In genomic region chr6:37160922-37161778, GRCh38 we compare ENCODE assay signal across 10 cellular contexts. TPM values are rescaled to one million over a fixed set of nuclear protein-coding genes. Genes with fewer than 3 reads are reported as not detected.
DNase-seq lines count a peak whose midpoint lies in the region; ATAC-seq and TF ChIP-seq lines count a peak whose summit lies in the region.
"Had no signal": no experiment of that assay in that cellular context is flagged by ENCODE, and none has a peak within 500 bp of the region (broad histone marks: within the 10 kb centered on the region; RNA-seq: fewer than 3 reads in every experiment).

No MANE protein-coding gene starts in this region.

- peak overlapping the region; percentile 26 for H3K27ac ChIP-seq in PC-3 (ENCODE audit: low read length)
- H3K27ac ChIP-seq in hepatocyte = peak overlapping the region; percentile 78

- peak; percentile 45 for DNase-seq in AG20443 (ENCODE audit: low spot score)
- DNase-seq in PC-3 = peak; percentile 54
- peak; percentile 32 for DNase-seq in hepatocyte (ENCODE audit: low spot score)
- no peak for DNase-seq in NCI-H774 (lab: John Stamatoyannopoulos, UW)
- DNase-seq in stimulated activated CD4-positive, alpha-beta T cell treated with anti-CD3 and anti-CD28 coated beads, Interleukin-2, amount 100 ng/mL, for 24 hours = no peak
- DNase-seq in DMS 273 treated with DMSO at 0.1 percent for 48 hours (lab: John Stamatoyannopoulos, UW) = no peak
- DNase-seq in nephron progenitor cell = no peak
- DNase-seq: activated naive CD4-positive, alpha-beta T cell treated with anti-CD3 and anti-CD28 coated beads, Interleukin-2, amount 10 ng/mL, durations not matched to agents 7 days and 5 days had no signal

- H3F3A ChIP-seq in PC-3 (ENCODE audit: low read length, unreplicated experiment) = no peaks in the 10 kb centered on the region

- intact Hi-C loops in PC-3 (cut with micrococcal nuclease) = no loop called here

- H3K4me1 ChIP-seq in PC-3 (ENCODE audit: insufficient read depth, low read length) (peaks cover 12% of the 10 kb centered on the region), hepatocyte (ENCODE audit: insufficient read depth) (peaks cover 12% of the 10 kb centered on the region)

- no peaks in the 10 kb centered on the region for H3K36me3 ChIP-seq in PC-3 (ENCODE audit: low read depth, low read length)
- no peaks in the 10 kb centered on the region for H3K36me3 ChIP-seq in hepatocyte (replicated peaks; ENCODE audit: insufficient read depth, low read depth)

- POLR2A ChIA-PET in PC-3 (lab: Charles Lee; ENCODE audit: unreplicated experiment) = interaction anchor here (0.6 to 1.3 kb wide), 5 partner anchors 8 to 59 kb away, joined by 3 to 9 read pairs (median 4); partner anchors contain the start of gene PIM1

- H3K27me3 Mint-ChIP-seq in nephron progenitor cell (ENCODE audit: low read depth, poor library complexity) = peaks cover 8% of the 10 kb centered on the region
- H3K27me3 Mint-ChIP-seq: activated naive CD4-positive, alpha-beta T cell treated with anti-CD3 and anti-CD28 coated beads, Interleukin-2, amount 10 ng/mL, durations not matched to agents 7 days and 5 days had no signal

- ATAC-seq in GM21786 (IDR thresholded peaks at IDR 0.05; ENCODE audit: unreplicated experiment) = peak; percentile 71
- peak; percentile 94 for ATAC-seq in PC-3
- ATAC-seq: stimulated activated effector memory CD8-positive, alpha-beta T cell treated with anti-CD3 and anti-CD28 coated beads, Interleukin-12 subunit alpha, Interleukin-12 subunit beta, amount 100 ng/mL, for 72 hours had no signal

- no peak for TF ChIP-seq CTCF in PC-3 (conservative IDR thresholded peaks at IDR 0.05; ENCODE audit: low read depth, low read length)
- no peak for TF ChIP-seq CTCF in hepatocyte (IDR thresholded peaks at IDR 0.05; ENCODE audit: poor library complexity)
- no peak for TF ChIP-seq CTCF in nephron progenitor cell (IDR thresholded peaks at IDR 0.05)

- WGBS in hepatocyte (ENCODE audit: low lambda C conversion rate, missing lambda C conversion rate) = 84% methylated on average over 8 of the region's 8 CpGs

- H3K27me3 ChIP-seq in PC-3 (ENCODE audit: low read length) = no peaks in the 10 kb centered on the region
- H3K27me3 ChIP-seq in hepatocyte = no peaks in the 10 kb centered on the region

- no peaks in the 10 kb centered on the region for H3K9me3 Mint-ChIP-seq in nephron progenitor cell
- H3K9me3 Mint-ChIP-seq: activated naive CD4-positive, alpha-beta T cell treated with anti-CD3 and anti-CD28 coated beads, Interleukin-2, amount 10 ng/mL, durations not matched to agents 7 days and 5 days; stimulated activated effector memory CD8-positive, alpha-beta T cell treated with anti-CD3 and anti-CD28 coated beads, Interleukin-12 subunit alpha, Interleukin-12 subunit beta, amount 100 ng/mL, for 72 hours had no signal

- H3K4me3 ChIP-seq in PC-3 (ENCODE audit: low read length) = no peak overlapping the region
- H3K4me3 ChIP-seq in hepatocyte = no peak overlapping the region

- no peaks in the 10 kb centered on the region for H3K79me2 ChIP-seq in PC-3 (ENCODE audit: low read length)
- H3K79me2 ChIP-seq in hepatocyte = no peaks in the 10 kb centered on the region

- no TSS peak for BruUV-seq in PC-3 (replicated peaks; lab: Mats Ljungman, UMichigan)

- no peak overlapping the region for H3K4me3 Mint-ChIP-seq in nephron progenitor cell
- H3K4me3 Mint-ChIP-seq: activated naive CD4-positive, alpha-beta T cell treated with anti-CD3 and anti-CD28 coated beads, Interleukin-2, amount 10 ng/mL, durations not matched to agents 7 days and 5 days; stimulated activated effector memory CD8-positive, alpha-beta T cell treated with anti-CD3 and anti-CD28 coated beads, Interleukin-12 subunit alpha, Interleukin-12 subunit beta, amount 100 ng/mL, for 72 hours had no signal

- no peaks in the 10 kb centered on the region for H3K4me1 Mint-ChIP-seq in nephron progenitor cell

- no peak overlapping the region for H3K27ac Mint-ChIP-seq in nephron progenitor cell
- H3K27ac Mint-ChIP-seq: activated naive CD4-positive, alpha-beta T cell treated with anti-CD3 and anti-CD28 coated beads, Interleukin-2, amount 10 ng/mL, durations not matched to agents 7 days and 5 days; stimulated activated effector memory CD8-positive, alpha-beta T cell treated with anti-CD3 and anti-CD28 coated beads, Interleukin-12 subunit alpha, Interleukin-12 subunit beta, amount 100 ng/mL, for 72 hours had no signal

- H3K9me2 ChIP-seq in PC-3 (replicated peaks; ENCODE audit: low read length) (no peaks in the 10 kb centered on the region), hepatocyte (replicated peaks; ENCODE audit: insufficient read depth) (no peaks in the 10 kb centered on the region)

- H4K20me1 ChIP-seq in PC-3 (ENCODE audit: low read length) (no peaks in the 10 kb centered on the region), hepatocyte (ENCODE audit: insufficient read depth, poor library complexity, severe bottlenecking) (no peaks in the 10 kb centered on the region)

- no peaks in the 10 kb centered on the region for H3K9me3 ChIP-seq in PC-3 (ENCODE audit: low read length)
- no peaks in the 10 kb centered on the region for H3K9me3 ChIP-seq in hepatocyte (ENCODE audit: low read depth)

- H3K9ac ChIP-seq in PC-3 (ENCODE audit: low read length) = no peak overlapping the region

- CTCF ChIA-PET in PC-3 (lab: Charles Lee) = interaction anchor here (0.5 to 1.3 kb wide), 4 partner anchors 8 to 124 kb away, joined by 3 to 8 read pairs (median 4); no protein-coding TSS in a partner anchor

- peak overlapping the region; percentile 21; the same call in 1 of the 2 replicates for H3K4me2 ChIP-seq in PC-3 (ENCODE audit: low read length)
- H3K4me2 ChIP-seq in hepatocyte = peak overlapping the region; percentile 8

- H3K36me3 Mint-ChIP-seq in nephron progenitor cell (ENCODE audit: low read depth) = no peaks in the 10 kb centered on the region
- H3K36me3 Mint-ChIP-seq: stimulated activated effector memory CD8-positive, alpha-beta T cell treated with anti-CD3 and anti-CD28 coated beads, Interleukin-12 subunit alpha, Interleukin-12 subunit beta, amount 100 ng/mL, for 72 hours had no signal

- H2AFZ ChIP-seq in PC-3 (ENCODE audit: low read length) (peak overlapping the region; percentile 35; the same call in 1 of the 2 replicates), hepatocyte (no peak overlapping the region)

RNA-seq across cellular contexts. Expression of gene PIM1, which starts 8.8 kb away (rescaled TPM):
- total RNA-seq in PC-3 (2014; rRNA removed) (74.1 and 93.3 TPM in 2 replicates), hepatocyte (71.3 and 81.0 TPM in 2 replicates)
- polyA plus RNA-seq in hepatocyte = 96.6 and 99.1 TPM in 2 replicates

Comparison
In these comparisons a context has a peak if more than half of its experiments do, and no peak if none do; other contexts are left out.
1. DNase-seq: peak in AG20443 (single experiment), PC-3 (single experiment) and hepatocyte (single experiment); none in NCI-H774 (single experiment), stimulated activated CD4-positive, alpha-beta T cell treated with anti-CD3 and anti-CD28 coated beads, Interleukin-2, amount 100 ng/mL, for 24 hours (0 of 2), DMS 273 treated with DMSO at 0.1 percent for 48 hours (single experiment) and nephron progenitor cell (single experiment).